ENCODE assay signal across 28 cellular contexts in the genomic region with DNA sequence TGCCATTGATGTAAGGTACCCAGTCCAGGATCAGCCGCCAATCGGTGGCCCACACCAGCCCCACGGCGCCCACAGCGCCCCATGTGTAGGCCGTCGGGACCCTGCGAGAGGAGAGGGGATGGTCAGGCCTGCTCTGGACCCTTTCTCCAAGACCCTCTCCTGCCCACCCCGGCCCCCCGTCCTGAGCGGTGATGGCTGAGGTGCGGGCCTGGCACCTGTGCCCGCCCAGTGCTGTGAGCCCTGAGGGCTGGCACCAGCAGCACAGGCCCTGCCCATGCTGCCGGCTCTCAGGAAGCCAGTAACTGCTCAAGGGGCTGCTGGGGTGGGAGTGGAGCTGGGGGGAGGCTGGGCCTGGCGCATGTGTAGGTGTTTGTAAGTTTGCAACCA.
"Had no signal": no experiment of that assay in that cellular context is flagged by ENCODE, and none has a peak within 500 bp of the region (broad histone marks: within the 10 kb centered on the region; RNA-seq: fewer than 3 reads in every experiment).

No MANE protein-coding gene starts in this region.

- H3K9me3 ChIP-seq: MG63 had no signal

- H3K27me3 Mint-ChIP-seq: activated CD4-positive, alpha-beta memory T cell treated with anti-CD3 and anti-CD28 coated beads, Interleukin-2, amount 10 ng/mL, durations not matched to agents 7 days and 5 days; activated naive CD8-positive, alpha-beta T cell treated with anti-CD3 and anti-CD28 coated beads, Interleukin-2, amount 50 U/mL, for 24 hours; T-helper 17 cell had no signal

- ATAC-seq: activated naive CD8-positive, alpha-beta T cell treated with anti-CD3 and anti-CD28 coated beads, Interleukin-2, amount 50 U/mL, for 24 hours; T-helper 17 cell had no signal

- H3K27ac Mint-ChIP-seq: activated CD4-positive, alpha-beta memory T cell treated with anti-CD3 and anti-CD28 coated beads, Interleukin-2, amount 10 ng/mL, durations not matched to agents 7 days and 5 days; activated naive CD4-positive, alpha-beta T cell treated with anti-CD3 and anti-CD28 coated beads, Interleukin-2, amount 50 U/mL, for 72 hours; activated naive CD8-positive, alpha-beta T cell treated with anti-CD3 and anti-CD28 coated beads, Interleukin-2, amount 50 U/mL, for 24 hours; T-helper 17 cell had no signal

- H3K4me3 ChIP-seq: cardiac muscle cell, MG63 had no signal

- H3K27me3 ChIP-seq: brain microvascular endothelial cell, cardiac muscle cell, MG63 had no signal

- H3K9me3 Mint-ChIP-seq: activated CD4-positive, alpha-beta memory T cell treated with anti-CD3 and anti-CD28 coated beads, Interleukin-2, amount 10 ng/mL, durations not matched to agents 7 days and 5 days; activated naive CD4-positive, alpha-beta T cell treated with anti-CD3 and anti-CD28 coated beads, Interleukin-2, amount 50 U/mL, for 72 hours; activated naive CD8-positive, alpha-beta T cell treated with anti-CD3 and anti-CD28 coated beads, Interleukin-2, amount 50 U/mL, for 24 hours had no signal

- H3K4me3 Mint-ChIP-seq: activated CD4-positive, alpha-beta memory T cell treated with anti-CD3 and anti-CD28 coated beads, Interleukin-2, amount 10 ng/mL, durations not matched to agents 7 days and 5 days; activated naive CD8-positive, alpha-beta T cell treated with anti-CD3 and anti-CD28 coated beads, Interleukin-2, amount 50 U/mL, for 24 hours; T-helper 17 cell had no signal

- DNase-seq: activated CD4-positive, alpha-beta memory T cell treated with anti-CD3 and anti-CD28 coated beads, Interleukin-2, amount 10 ng/mL, durations not matched to agents 7 days and 5 days; activated CD4-positive, alpha-beta T cell treated with anti-CD3 and anti-CD28 coated beads, Interleukin-2, amount 50 U/mL, for 1 hour; activated CD4-positive, CD25-positive, alpha-beta regulatory T cell; activated CD8-positive, alpha-beta memory T cell treated with anti-CD3 and anti-CD28 coated beads, Interleukin-2, amount 50 U/mL, for 48 hours; activated effector memory CD4-positive, alpha-beta T cell treated with anti-CD3 and anti-CD28 coated beads, Interleukin-2, amount 50 U/mL, for 16 hours; activated naive CD4-positive, alpha-beta T cell treated with Interleukin-2 at 50 U/mL for 16 hours; activated naive CD8-positive, alpha-beta T cell treated with anti-CD3 and anti-CD28 coated beads, Interleukin-2, amount 50 U/mL, for 24 hours; activated T-cell treated with anti-CD3 and anti-CD28 coated beads, Interleukin-2, amount 50 U/mL, for 1 hour; amygdala; brain microvascular endothelial cell; MG63; MV-4-11; NCI-H1092 treated with DMSO at 0.1 percent for 48 hours; NCI-H1417 treated with DMSO at 0.1 percent for 48 hours; NCI-H1694; NCI-H2029; NCI-H2107; NCI-H2171 treated with DMSO at 0.1 percent for 48 hours; NCI-H345; NCI-H510A; NCI-H526 treated with DMSO at 0.1 percent for 48 hours; NCI-H82; SHP77 treated with DMSO at 0.1 percent for 48 hours; T-helper 17 cell; T-helper 9 cell had no signal

- H3K27ac ChIP-seq: brain microvascular endothelial cell, cardiac muscle cell, VCaP had no signal
